ENCODE assay signal across 10 cellular contexts in genomic region chr17:45341389-45342158, GRCh38. TPM values are rescaled to one million over a fixed set of nuclear protein-coding genes. Genes with fewer than 3 reads are reported as not detected.
DNase-seq lines count a peak whose midpoint lies in the region; ATAC-seq, FAIRE-seq and TF ChIP-seq lines count a peak whose summit lies in the region.
"Had no signal": no experiment of that assay in that cellular context is flagged by ENCODE, and none has a peak within 500 bp of the region (broad histone marks: within the 10 kb centered on the region; RNA-seq: fewer than 3 reads in every experiment).

No MANE protein-coding gene starts in this region.

- no peak for FAIRE-seq in urothelium cell line (lab: Jason Lieb, UNC)
- FAIRE-seq: pancreas, TTC549 had no signal

- H3K27ac ChIP-seq in brain microvascular endothelial cell: peak overlapping the region; percentile 1
- H3K27ac ChIP-seq: pancreas had no signal

- no peak overlapping the region for H3K4me3 Mint-ChIP-seq in activated CD8-positive, alpha-beta T cell treated with anti-CD3 and anti-CD28 coated beads, Interleukin-2, amount 10 ng/mL, durations not matched to agents 7 days and 5 days
- H3K4me3 Mint-ChIP-seq in activated CD8-positive, alpha-beta T cell treated with anti-CD3 and anti-CD28 coated beads for 36 hours: no peak overlapping the region
- H3K4me3 Mint-ChIP-seq in naive thymus-derived CD8-positive, alpha-beta T cell: no peak overlapping the region

- no peaks in the 10 kb centered on the region for H3K9me3 Mint-ChIP-seq in activated CD8-positive, alpha-beta T cell treated with anti-CD3 and anti-CD28 coated beads, Interleukin-2, amount 10 ng/mL, durations not matched to agents 7 days and 5 days (ENCODE audit: insufficient read depth)
- H3K9me3 Mint-ChIP-seq in activated CD8-positive, alpha-beta T cell treated with anti-CD3 and anti-CD28 coated beads for 36 hours: no peaks in the 10 kb centered on the region
- H3K9me3 Mint-ChIP-seq in naive thymus-derived CD8-positive, alpha-beta T cell: no peaks in the 10 kb centered on the region

- H3K36me3 ChIP-seq in brain microvascular endothelial cell (replicated peaks): no peaks in the 10 kb centered on the region
- no peaks in the 10 kb centered on the region for H3K36me3 ChIP-seq in kidney epithelial cell (ENCODE audit: control insufficient read depth, insufficient read depth, low read length)
- H3K36me3 ChIP-seq: pancreas had no signal

- DNase-seq in activated CD8-positive, alpha-beta T cell treated with anti-CD3 and anti-CD28 coated beads, Interleukin-2, amount 10 ng/mL, durations not matched to agents 7 days and 5 days: no peak
- DNase-seq in activated CD8-positive, alpha-beta T cell treated with anti-CD3 and anti-CD28 coated beads for 36 hours: no peak
- DNase-seq in brain microvascular endothelial cell (peak; percentile 79), kidney epithelial cell (ENCODE audit: low read depth) (peak; percentile 75), urothelium cell line (ENCODE audit: low spot score) (peak; percentile 87), GM20000 (ENCODE audit: low spot score) (no peak)
- DNase-seq in naive thymus-derived CD8-positive, alpha-beta T cell: no peak

- peaks cover 5% of the 10 kb centered on the region for H3K4me1 Mint-ChIP-seq in activated CD8-positive, alpha-beta T cell treated with anti-CD3 and anti-CD28 coated beads, Interleukin-2, amount 10 ng/mL, durations not matched to agents 7 days and 5 days (ENCODE audit: low read depth)
- H3K4me1 Mint-ChIP-seq in activated CD8-positive, alpha-beta T cell treated with anti-CD3 and anti-CD28 coated beads for 36 hours (ENCODE audit: low read depth): peaks cover 9% of the 10 kb centered on the region
- H3K4me1 Mint-ChIP-seq in naive thymus-derived CD8-positive, alpha-beta T cell: peaks cover 0 to 7% (median 2%) of the 10 kb centered on the region in 4 donors

- H3K27me3 Mint-ChIP-seq in activated CD8-positive, alpha-beta T cell treated with anti-CD3 and anti-CD28 coated beads, Interleukin-2, amount 10 ng/mL, durations not matched to agents 7 days and 5 days (ENCODE audit: low read depth): no peaks in the 10 kb centered on the region
- no peaks in the 10 kb centered on the region for H3K27me3 Mint-ChIP-seq in activated CD8-positive, alpha-beta T cell treated with anti-CD3 and anti-CD28 coated beads for 36 hours
- H3K27me3 Mint-ChIP-seq in naive thymus-derived CD8-positive, alpha-beta T cell: peaks cover 0 to 5% (median 2%) of the 10 kb centered on the region in 5 donors

- peak overlapping the region; percentile 13 for H3K27ac Mint-ChIP-seq in activated CD8-positive, alpha-beta T cell treated with anti-CD3 and anti-CD28 coated beads, Interleukin-2, amount 10 ng/mL, durations not matched to agents 7 days and 5 days
- H3K27ac Mint-ChIP-seq in activated CD8-positive, alpha-beta T cell treated with anti-CD3 and anti-CD28 coated beads for 36 hours: no peak overlapping the region
- peak overlapping the region in 4 of 10 donors; percentile 24 to 69 (median 49) for H3K27ac Mint-ChIP-seq in naive thymus-derived CD8-positive, alpha-beta T cell

- in situ Hi-C loops in brain microvascular endothelial cell (cut with HindIII; ENCODE audit: low pct_ligation_motif_present, low sequenced_read_pairs): no loop called here

- intact Hi-C loops in activated CD8-positive, alpha-beta T cell treated with anti-CD3 and anti-CD28 coated beads for 36 hours (cut with micrococcal nuclease): no loop called here

- CTCF ChIA-PET in activated CD8-positive, alpha-beta T cell treated with anti-CD3 and anti-CD28 coated beads, Interleukin-2, amount 10 ng/mL, durations not matched to agents 7 days and 5 days (lab: Charles Lee): interaction anchor here (1.5 kb wide), 1 partner anchor 206 kb away, joined by 3 read pairs; the partner anchor contains the start of gene ACBD4
- CTCF ChIA-PET in activated CD8-positive, alpha-beta T cell treated with anti-CD3 and anti-CD28 coated beads for 36 hours (lab: Charles Lee): no interaction called here

- ATAC-seq in activated CD8-positive, alpha-beta T cell treated with anti-CD3 and anti-CD28 coated beads, Interleukin-2, amount 10 ng/mL, durations not matched to agents 7 days and 5 days: no peak
- no peak for ATAC-seq in activated CD8-positive, alpha-beta T cell treated with anti-CD3 and anti-CD28 coated beads for 36 hours
- no peak for ATAC-seq in GM18517 (IDR thresholded peaks at IDR 0.05; ENCODE audit: unreplicated experiment)
- no peak for ATAC-seq in naive thymus-derived CD8-positive, alpha-beta T cell

- H3K4me3 ChIP-seq in brain microvascular endothelial cell (ENCODE audit: low read depth, low read length): peak overlapping the region; percentile 3
- H3K4me3 ChIP-seq in kidney epithelial cell (ENCODE audit: low read depth, low read length): no peak overlapping the region
- H3K4me3 ChIP-seq: pancreas had no signal

- TF ChIP-seq CTCF in activated CD8-positive, alpha-beta T cell treated with anti-CD3 and anti-CD28 coated beads for 36 hours (IDR thresholded peaks at IDR 0.05): no peak
- no peak for TF ChIP-seq CTCF in brain microvascular endothelial cell (IDR thresholded peaks at IDR 0.05; ENCODE audit: low read depth, low read length, missing control alignments)
- TF ChIP-seq CTCF in kidney epithelial cell (IDR thresholded peaks at IDR 0.05; ENCODE audit: insufficient read depth, low read length, poor library complexity, severe bottlenecking): no peak
- TF ChIP-seq CTCF in GM20000 (IDR thresholded peaks at IDR 0.05; ENCODE audit: extremely low read depth, missing control alignments): no peak

- H3K36me3 Mint-ChIP-seq in activated CD8-positive, alpha-beta T cell treated with anti-CD3 and anti-CD28 coated beads, Interleukin-2, amount 10 ng/mL, durations not matched to agents 7 days and 5 days (ENCODE audit: low read depth): no peaks in the 10 kb centered on the region
- H3K36me3 Mint-ChIP-seq in activated CD8-positive, alpha-beta T cell treated with anti-CD3 and anti-CD28 coated beads for 36 hours (ENCODE audit: low read depth): no peaks in the 10 kb centered on the region
- H3K36me3 Mint-ChIP-seq in naive thymus-derived CD8-positive, alpha-beta T cell: no peaks in the 10 kb centered on the region

- H3K27me3 ChIP-seq in brain microvascular endothelial cell (replicated peaks) (no peaks in the 10 kb centered on the region), kidney epithelial cell (ENCODE audit: control insufficient read depth, insufficient read depth, low read length) (no peaks in the 10 kb centered on the region)
- H3K27me3 ChIP-seq: pancreas had no signal

- POLR2A ChIA-PET in activated CD8-positive, alpha-beta T cell treated with anti-CD3 and anti-CD28 coated beads, Interleukin-2, amount 10 ng/mL, durations not matched to agents 7 days and 5 days (lab: Charles Lee): no interaction called here
- POLR2A ChIA-PET in activated CD8-positive, alpha-beta T cell treated with anti-CD3 and anti-CD28 coated beads for 36 hours (lab: Charles Lee): no interaction called here
- POLR2A ChIA-PET in naive thymus-derived CD8-positive, alpha-beta T cell (lab: Charles Lee): no interaction called here

RNA-seq across cellular contexts. Expression of gene MAP3K14, which starts 24.8 kb away (rescaled TPM):
- total RNA-seq in activated CD8-positive, alpha-beta T cell treated with anti-CD3 and anti-CD28 coated beads, Interleukin-2, amount 10 ng/mL, durations not matched to agents 7 days and 5 days: 10 to 100 TPM; 17.5 to 23.8 TPM
- total RNA-seq in activated CD8-positive, alpha-beta T cell treated with anti-CD3 and anti-CD28 coated beads for 36 hours: 10 to 100 TPM; 31.6 to 31.9 TPM
- 3.8 and 5.4 TPM in 2 replicates for total RNA-seq in kidney epithelial cell
- total RNA-seq in naive thymus-derived CD8-positive, alpha-beta T cell: 10 to 100 TPM; 37.6 to 37.8 TPM
- polyA plus RNA-seq in naive thymus-derived CD8-positive, alpha-beta T cell: 1 to 10 TPM in 2 of 3 donors, under 1 TPM in 1; 0.73 to 7.2 (median 1.8) TPM

Comparison
In these comparisons a context has a peak if more than half of its experiments do, and no peak if none do; other contexts are left out.
1. DNase-seq: peak in brain microvascular endothelial cell (single experiment), kidney epithelial cell (single experiment) and urothelium cell line (single experiment); none in activated CD8-positive, alpha-beta T cell treated with anti-CD3 and anti-CD28 coated beads, Interleukin-2, amount 10 ng/mL, durations not matched to agents 7 days and 5 days (single experiment), activated CD8-positive, alpha-beta T cell treated with anti-CD3 and anti-CD28 coated beads for 36 hours (single experiment), GM20000 (single experiment) and naive thymus-derived CD8-positive, alpha-beta T cell (0 of 10).